In genomic region chr6:116436586-116436985, GRCh38 we compare ENCODE assay signal across 15 cellular contexts. TPM values are rescaled to one million over a fixed set of nuclear protein-coding genes. Genes with fewer than 3 reads are reported as not detected.
A peak's percentile ranks its signal among the peaks of the same experiment; 100 is the strongest.
DNase-seq lines count a peak whose midpoint lies in the region; ATAC-seq, FAIRE-seq and TF ChIP-seq lines count a peak whose summit lies in the region.
"Had no signal": no experiment of that assay in that cellular context is flagged by ENCODE, and none has a peak within 500 bp of the region (broad histone marks: within the 10 kb centered on the region; RNA-seq: fewer than 3 reads in every experiment).

No MANE protein-coding gene starts in this region.

- H2BK120ac ChIP-seq in mesendoderm (ENCODE audit: low read depth, low read length), result no peak overlapping the region

- intact Hi-C loops in K562 (cut with micrococcal nuclease) (loop anchor here (5.0 kb wide), 1 partner anchor 154 kb away; no protein-coding TSS in a partner anchor), left colon (cut with DNase I, micrococcal nuclease) (loop anchor here in 1 of 2 donors (10.0 kb wide), 1 partner anchor 142 kb away; no protein-coding TSS in a partner anchor)

- H3K27me3 ChIP-seq in K562 (ENCODE audit: control insufficient read depth in 2 of 2, insufficient read depth in 2 of 2, low read length in 2 of 2) (peaks cover 0 to 9% of the 10 kb centered on the region in 2 experiments; a peak in 1 of 5 replicates), mesendoderm (ENCODE audit: insufficient read depth, low read length, poor library complexity) (no peaks in the 10 kb centered on the region), parathyroid adenoma (ENCODE audit: control insufficient read depth, insufficient read depth, low read length) (no peaks in the 10 kb centered on the region)
- H3K27me3 ChIP-seq: BLaER1 treated with 17β-estradiol and CSF1 and Interleukin-3, amounts not matched to agents 10 nM and 100 nM had no signal

- BruUV-seq in K562 (replicated peaks; lab: Mats Ljungman, UMichigan), result no TSS peak

- in situ Hi-C loops in K562 (cut with MboI), result no loop called here

- H4K20me1 ChIP-seq in K562 (replicated peaks; ENCODE audit: control insufficient read depth, insufficient read depth, low read length), result no peaks in the 10 kb centered on the region

- no peaks in the 10 kb centered on the region for H3K9me1 ChIP-seq in K562 (ENCODE audit: control insufficient read depth, insufficient read depth, low read length)

- no peak overlapping the region for H3K4me3 ChIP-seq in K562
- H3K4me3 ChIP-seq in mesendoderm (ENCODE audit: low read length), result no peak overlapping the region
- H3K4me3 ChIP-seq in parathyroid adenoma (ENCODE audit: low read depth, low read length), result no peak overlapping the region
- H3K4me3 ChIP-seq: BLaER1 treated with 17β-estradiol and CSF1 and Interleukin-3, amounts not matched to agents 10 nM and 100 nM had no signal

- no peak overlapping the region for H2BK5ac ChIP-seq in mesendoderm (ENCODE audit: low read length)

- no peak overlapping the region for H3K4ac ChIP-seq in mesendoderm (ENCODE audit: low read depth, low read length)

- FAIRE-seq in K562 (lab: Jason Lieb, UNC), result no peak
- FAIRE-seq: GM19239, HepG2 had no signal

- no peak overlapping the region for H4K8ac ChIP-seq in mesendoderm (ENCODE audit: low read depth, low read length)

- H3K18ac ChIP-seq in mesendoderm (ENCODE audit: low read length), result no peak overlapping the region

- H4K5ac ChIP-seq in mesendoderm (ENCODE audit: low read length), result no peak overlapping the region

- CTCF ChIA-PET in K562 (lab: Yijun Ruan, JAX; ENCODE audit: low intra/inter-chr PET ratio), result no interaction called here

- H3K9ac ChIP-seq in K562 (ENCODE audit: insufficient read depth in 1 of 2, low read depth in 2 of 2, low read length in 2 of 2), result no peak overlapping the region
- H3K9ac ChIP-seq in mesendoderm (ENCODE audit: low read length), result no peak overlapping the region
- H3K9ac ChIP-seq in parathyroid adenoma, result no peak overlapping the region
- H3K9ac ChIP-seq: BLaER1 treated with 17β-estradiol and CSF1 and Interleukin-3, amounts not matched to agents 10 nM and 100 nM had no signal

- no peak overlapping the region for H3K27ac ChIP-seq in K562 (ENCODE audit: extremely low read depth, low read depth, low read length)
- H3K27ac ChIP-seq in mesendoderm (ENCODE audit: low read depth, low read length), result no peak overlapping the region
- H3K27ac ChIP-seq in parathyroid adenoma, result no peak overlapping the region
- H3K27ac ChIP-seq: BLaER1 treated with 17β-estradiol and CSF1 and Interleukin-3, amounts not matched to agents 10 nM and 100 nM had no signal

- no peaks in the 10 kb centered on the region for H3K79me2 ChIP-seq in K562 (ENCODE audit: control insufficient read depth, insufficient read depth, low read length)
- no peaks in the 10 kb centered on the region for H3K79me2 ChIP-seq in mesendoderm (ENCODE audit: control insufficient read depth, insufficient read depth, low read length)
- H3K79me2 ChIP-seq in parathyroid adenoma, result no peaks in the 10 kb centered on the region

- H3K4me2 ChIP-seq in K562 (ENCODE audit: insufficient read depth, low read length) (no peak overlapping the region; the same call in 1 of the 2 replicates), mesendoderm (ENCODE audit: low read length) (no peak overlapping the region), parathyroid adenoma (ENCODE audit: low read length) (no peak overlapping the region)

- H2BK15ac ChIP-seq in mesendoderm (replicated peaks; ENCODE audit: low read depth), result no peak overlapping the region

- H3K9me3 ChIP-seq in K562 (replicated peaks; ENCODE audit: control insufficient read depth, insufficient read depth, low read depth, low read length) (no peaks in the 10 kb centered on the region), parathyroid adenoma (ENCODE audit: control insufficient read depth, low read length) (no peaks in the 10 kb centered on the region)
- H3K9me3 ChIP-seq: BLaER1 treated with 17β-estradiol and CSF1 and Interleukin-3, amounts not matched to agents 10 nM and 100 nM had no signal

- H2AFZ ChIP-seq in K562 (ENCODE audit: low read depth, low read length) (no peak overlapping the region), parathyroid adenoma (peak overlapping the region; percentile 47)

- H3K79me1 ChIP-seq in mesendoderm (ENCODE audit: low read length), result no peaks in the 10 kb centered on the region

- TF ChIP-seq CTCF in K562 (IDR thresholded peaks at IDR 0.05 in 2 of 3, conservative IDR thresholded peaks at IDR 0.05 in 1 of 3; ENCODE audit: insufficient read depth in 2 of 3, low read depth in 1 of 3, low read length in 3 of 3), result no peak
- TF ChIP-seq CTCF in parathyroid adenoma (IDR thresholded peaks at IDR 0.05), result no peak

- no peak for TF ChIP-seq RAD21 in K562 (CRISPR knock-in tag; conservative IDR thresholded peaks at IDR 0.05 in 1 of 2, IDR thresholded peaks at IDR 0.05 in 1 of 2)

- no peak for TF ChIP-seq EP300 in K562 (IDR thresholded peaks at IDR 0.05; ENCODE audit: low read length)

- POLR2A ChIA-PET in K562 (lab: Yijun Ruan, JAX), result interaction anchor here (0.7 kb wide), 1 partner anchor 8 kb away, joined by 3 read pairs; no protein-coding TSS in a partner anchor

- H2AK5ac ChIP-seq in mesendoderm (ENCODE audit: low read length), result no peak overlapping the region

- H3K56ac ChIP-seq in mesendoderm (ENCODE audit: low read length), result no peak overlapping the region

- DNase-seq in ELF-1 (ENCODE audit: low read depth, low spot score) (peak; percentile 4), K562 (ENCODE audit: extremely low read depth in 1 of 4, low spot score in 3 of 4) (peak in 1 of 4 experiments; percentile 12), mesendoderm (peak; percentile 28), nucleus accumbens (lab: John Stamatoyannopoulos, UW) (no peak), left colon (no peak), NCI-H748 treated with DMSO at 0.1 percent for 48 hours (lab: John Stamatoyannopoulos, UW) (no peak)
- DNase-seq: 8988T; CD4-positive, CD25-positive, alpha-beta regulatory T cell; DMS53; HCEC 1CT; HFFc6 had no signal

- ATAC-seq in K562 (peak; percentile 29; the same call in 2 of the 3 replicates), left colon (no peak)
- ATAC-seq: HepG2 had no signal

- H3K4me1 ChIP-seq in K562 (replicated peaks in 1 of 2; ENCODE audit: control insufficient read depth in 2 of 2, insufficient read depth in 2 of 2, low read length in 2 of 2) (no peaks in the 10 kb centered on the region), mesendoderm (ENCODE audit: control insufficient read depth, low read depth, low read length) (no peaks in the 10 kb centered on the region), parathyroid adenoma (no peaks in the 10 kb centered on the region)

- WGBS in K562 (ENCODE audit: insufficient coverage, low coverage, missing lambda C conversion rate), result 0% methylated on average over 7 of the region's 7 CpGs
- no CpG with 5 or more reads among the region's 7 CpGs for WGBS in mesendoderm (ENCODE audit: extremely low coverage, insufficient coverage, low lambda C conversion rate)

- no peaks in the 10 kb centered on the region for H3K36me3 ChIP-seq in K562 (ENCODE audit: control insufficient read depth, insufficient read depth, low read length)
- H3K36me3 ChIP-seq in mesendoderm (ENCODE audit: control insufficient read depth, insufficient read depth, low read length), result peaks cover 1% of the 10 kb centered on the region
- H3K36me3 ChIP-seq in parathyroid adenoma (ENCODE audit: control insufficient read depth, insufficient read depth, low read length), result no peaks in the 10 kb centered on the region

- no peak overlapping the region for H3K23ac ChIP-seq in mesendoderm (ENCODE audit: low read length)

- TF ChIP-seq POLR2A in K562 (conservative IDR thresholded peaks at IDR 0.05), result no peak

TF ChIP-seq in K562, 482 proteins besides CTCF, POLR2A, EP300 and RAD21:
- TF ChIP-seq ZBTB5 (IDR thresholded peaks at IDR 0.05) (no peak), KDM1A (IDR thresholded peaks at IDR 0.05) (peak; percentile 25 to 66; a peak in 3 of 4 replicates), RCOR1 (IDR thresholded peaks at IDR 0.05; ENCODE audit: borderline replicate concordance in 1 of 2, low read depth in 2 of 2, low read length in 2 of 2) (peak in 1 of 2 experiments; percentile 63; a peak in 1 of 4 replicates), NCOA4 (IDR thresholded peaks at IDR 0.05; ENCODE audit: partially characterized antibody) (no peak)
TF ChIP-seq in K562: peak in this region for 2.

RNA-seq across cellular contexts. Expression of gene CALHM6, which starts 24.6 kb away (rescaled TPM):
- not detected in 2 replicates for total RNA-seq in K562 (2011; cell fraction: chromatin; rRNA removed; ENCODE audit: low replicate concordance)
- not detected in 2 replicates for total RNA-seq in K562 (2011; cell fraction: nucleolus; rRNA removed)
- total RNA-seq in K562 (2011; cell fraction: nucleoplasm; rRNA removed), result not detected in 2 replicates
- total RNA-seq in K562 (2014; rRNA removed) (not detected in 2 replicates), K562 (2014; rRNA removed; fragmentation: Illumina TruSeq; extraction: Trizol) (not detected in 2 replicates), K562 (2015; rRNA removed; fragmentation: Illumina TruSeq; extraction: Trizol) (not detected in 2 replicates), K562 (2021) (not detected in 2 replicates), left colon (1 to 10 TPM in 1 of 2 donors, under 1 TPM in 1; 0.61 to 4.2 TPM)
- polyA plus RNA-seq in K562 (2011; rRNA removed) (0.24 TPM in 1 of 2 replicates, not detected in the other), K562 (2014; fragmentation: Illumina TruSeq; extraction: Trizol) (not detected in 2 replicates), K562 (2014; fragmentation: Nextera tagmentation; extraction: Ambion mirVana) (not detected), K562 (2014; rRNA removed) (not detected in 2 replicates)
- not detected in 2 replicates for polyA plus RNA-seq in K562 (2011; cell fraction: cytosol; rRNA removed)
- not detected in 2 replicates for polyA plus RNA-seq in K562 (2011; cell fraction: nucleus; rRNA removed)
- polyA plus RNA-seq in K562 (2012), result not detected in 2 replicates
- polyA minus RNA-seq in K562 (2011; rRNA and poly(A)+ RNA removed), result not detected in 2 replicates
- polyA minus RNA-seq in K562 (2011; cell fraction: cytosol; rRNA and poly(A)+ RNA removed), result not detected in 2 replicates
- polyA minus RNA-seq in K562 (2011; cell fraction: nucleus; rRNA and poly(A)+ RNA removed), result not detected in 2 replicates
- 2.0 TPM for polyA plus RNA-seq in mesendoderm (2013, experiment 1 of 2)
- 1.8 TPM for polyA plus RNA-seq in mesendoderm (2013, experiment 2 of 2)
- total RNA-seq: HepG2 had no signal
- polyA plus RNA-seq: HepG2 had no signal

Comparison
In these comparisons a context has a peak if more than half of its experiments do, and no peak if none do; other contexts are left out.
1. DNase-seq: peak in ELF-1 (single experiment) and mesendoderm (single experiment); none in nucleus accumbens (0 of 56), left colon (0 of 2) and NCI-H748 treated with DMSO at 0.1 percent for 48 hours (single experiment).